Comparison of ENCODE assay signal across 1 cellular context in genomic region chr12:56117778-56118687, GRCh38.
A peak's percentile ranks its signal among the peaks of the same experiment; 100 is the strongest.
TF ChIP-seq lines count a peak whose summit lies in the region.

Gene ZC3H10, plus strand, starts transcription at chr12:56118266. Its CDS starts 2,297 bp downstream, at chr12:56120563.

TF ChIP-seq in HepG2, 621 proteins besides CTCF, POLR2A, EP300 and RAD21 (continued from another document and continues in another):
- TF ChIP-seq ZNF687 (CRISPR knock-in tag; IDR thresholded peaks at IDR 0.05) (peak; percentile 95), ZNF773 (CRISPR knock-in tag; IDR thresholded peaks at IDR 0.05; ENCODE audit: borderline replicate concordance) (no peak), ZNF331 (CRISPR knock-in tag; IDR thresholded peaks at IDR 0.05) (peak; percentile 94), MXI1 (IDR thresholded peaks at IDR 0.05; ENCODE audit: borderline replicate concordance, low read depth, low read length) (peak; percentile 100), ERF (CRISPR knock-in tag; IDR thresholded peaks at IDR 0.05) (peak; percentile 93; the same call in 1 of the 2 replicates), KLF16 (CRISPR knock-in tag; IDR thresholded peaks at IDR 0.05) (peak in 1 of 2 experiments; percentile 88; a peak in 2 of 4 replicates), ZNF660 (CRISPR knock-in tag; IDR thresholded peaks at IDR 0.05; ENCODE audit: borderline replicate concordance, low read depth) (no peak), HNRNPK (IDR thresholded peaks at IDR 0.05; ENCODE audit: low read depth, low read length, poor library complexity, severe bottlenecking) (peak; percentile 54), ZNF333 (CRISPR knock-in tag; IDR thresholded peaks at IDR 0.05; ENCODE audit: borderline replicate concordance) (0 out of 2 replicates have a peak, but pooled peaks have one; percentile 51), ZBTB49 (CRISPR knock-in tag; IDR thresholded peaks at IDR 0.05; ENCODE audit: borderline replicate concordance) (no peak), SMAD9 (CRISPR knock-in tag; IDR thresholded peaks at IDR 0.05) (no peak), DRAP1 (CRISPR knock-in tag; IDR thresholded peaks at IDR 0.05) (peak; percentile 90), ZNF839 (CRISPR knock-in tag; IDR thresholded peaks at IDR 0.05; ENCODE audit: borderline replicate concordance) (no peak), ZNF574 (CRISPR knock-in tag; IDR thresholded peaks at IDR 0.05) (peak; percentile 100), SAP130 (CRISPR knock-in tag; IDR thresholded peaks at IDR 0.05; ENCODE audit: low read depth) (peak; percentile 99), NFE2L1 (CRISPR knock-in tag; IDR thresholded peaks at IDR 0.05; ENCODE audit: borderline replicate concordance) (no peak), ZNF318 (CRISPR knock-in tag; IDR thresholded peaks at IDR 0.05) (peak; percentile 99), ZNF572 (CRISPR knock-in tag; IDR thresholded peaks at IDR 0.05) (no peak), RFXAP (CRISPR knock-in tag; IDR thresholded peaks at IDR 0.05; ENCODE audit: borderline replicate concordance) (peak; percentile 86; the same call in 1 of the 2 replicates), ETV6 (CRISPR knock-in tag; conservative IDR thresholded peaks at IDR 0.05) (peak; percentile 99), RXRB (CRISPR knock-in tag; IDR thresholded peaks at IDR 0.05; ENCODE audit: borderline replicate concordance) (peak; percentile 83), ZNF3 (CRISPR knock-in tag; IDR thresholded peaks at IDR 0.05) (no peak), ZNF513 (CRISPR knock-in tag; conservative IDR thresholded peaks at IDR 0.05) (no peak), BATF2 (CRISPR knock-in tag; IDR thresholded peaks at IDR 0.05) (no peak), ZNF784 (CRISPR knock-in tag; IDR thresholded peaks at IDR 0.05; ENCODE audit: borderline replicate concordance) (peak; percentile 80; the same call in 1 of the 2 replicates), ELK4 (CRISPR knock-in tag; IDR thresholded peaks at IDR 0.05; ENCODE audit: borderline replicate concordance) (no peak; the same call in 1 of the 2 replicates), ZSCAN21 (CRISPR knock-in tag; IDR thresholded peaks at IDR 0.05; ENCODE audit: borderline replicate concordance) (no peak; the same call in 1 of the 2 replicates), ZNF589 (CRISPR knock-in tag; conservative IDR thresholded peaks at IDR 0.05) (0 out of 2 replicates have a peak, but pooled peaks have one; percentile 35), FOXP1 (IDR thresholded peaks at IDR 0.05) (0 out of 2 replicates have a peak, but pooled peaks have one; percentile 11), FOXP1 (CRISPR knock-in tag; IDR thresholded peaks at IDR 0.05) (no peak), DBP (CRISPR knock-in tag; IDR thresholded peaks at IDR 0.05; ENCODE audit: not compliant biosample characterization) (no peak), ETV5 (CRISPR knock-in tag; IDR thresholded peaks at IDR 0.05; ENCODE audit: borderline replicate concordance) (peak; percentile 93)
